ENCODE assay signal across 8 cellular contexts in the genomic region with DNA sequence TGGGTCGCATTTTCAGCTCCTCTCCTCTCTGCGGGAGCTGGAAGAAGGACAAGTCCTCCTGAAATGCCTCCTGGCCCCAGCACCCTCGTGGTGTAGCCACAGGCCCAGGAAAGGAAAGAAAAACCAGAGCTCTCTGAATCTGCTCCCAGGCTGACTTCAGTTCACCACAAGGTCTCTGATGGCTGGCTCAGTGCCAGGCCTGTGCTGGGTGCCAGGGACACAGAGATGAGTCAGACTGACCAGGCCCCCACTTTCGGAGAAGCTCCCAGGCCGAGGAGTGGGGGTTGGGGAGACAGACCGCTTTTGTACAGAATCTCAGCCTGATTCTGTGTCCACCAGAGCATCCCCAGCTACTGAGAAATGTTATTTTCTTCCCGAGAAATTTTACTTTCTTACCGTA. TPM values are rescaled to one million over a fixed set of nuclear protein-coding genes. Genes with fewer than 3 reads are reported as not detected.
DNase-seq lines count a peak whose midpoint lies in the region; ATAC-seq lines count a peak whose summit lies in the region.

No MANE protein-coding gene starts in this region.

- no peaks in the 10 kb centered on the region for H3K9me3 ChIP-seq in muscle layer of colon (ENCODE audit: low read length)

- H3K27me3 ChIP-seq in muscle layer of colon (ENCODE audit: control insufficient read depth in 1 of 2, insufficient read depth in 2 of 2, low read length in 2 of 2) = no peaks in the 10 kb centered on the region

- peak; percentile 47 for ATAC-seq in GM18909 (IDR thresholded peaks at IDR 0.05; ENCODE audit: poor library complexity, unreplicated experiment)
- peak; percentile 57 for ATAC-seq in stimulated activated naive CD8-positive, alpha-beta T cell treated with anti-CD3 and anti-CD28 coated beads, Interleukin-15, Interleukin-2, amounts not matched to agents 100 U/mL and 50 U/mL, for 24 hours
- ATAC-seq in GM21526 (IDR thresholded peaks at IDR 0.05; ENCODE audit: low FRiP score, unreplicated experiment) = no peak

- peak overlapping the region; percentile 44 for H3K9ac ChIP-seq in muscle layer of colon (ENCODE audit: low read length)

- H3K36me3 ChIP-seq in muscle layer of colon (ENCODE audit: insufficient read depth, low read length) = peaks cover 35% of the 10 kb centered on the region

- H3K4me3 ChIP-seq in muscle layer of colon (ENCODE audit: low read depth in 1 of 2, low read length in 2 of 2) = peak overlapping the region in 1 of 2 donors; percentile 47

- H3K27ac ChIP-seq in muscle layer of colon (ENCODE audit: low read depth, low read length) = peak overlapping the region; percentile 87

- H3K4me1 ChIP-seq in muscle layer of colon (ENCODE audit: insufficient read depth, low read length) = peaks cover 70% of the 10 kb centered on the region

- peak; percentile 38 to 43 for DNase-seq in Kasumi-1 (lab: John Stamatoyannopoulos, UW)
- DNase-seq in activated CD8-positive, alpha-beta memory T cell treated with anti-CD3 and anti-CD28 coated beads for 4 hours (ENCODE audit: low read depth in 2 of 2) = peak; percentile 57 to 60
- DNase-seq in effector CD8-positive, alpha-beta T cell (lab: John Stamatoyannopoulos, UW) = peak; percentile 27
- peak; percentile 88 for DNase-seq in stimulated activated naive CD8-positive, alpha-beta T cell treated with anti-CD3 and anti-CD28 coated beads, Interleukin-15, Interleukin-2, amounts not matched to agents 100 U/mL and 50 U/mL, for 24 hours
- DNase-seq in SK-N-DZ (ENCODE audit: low spot score) = no peak

RNA-seq across cellular contexts. Expression of gene GLIPR2, which starts 12.1 kb away (rescaled TPM):
- 20.3 and 26.8 TPM in 2 replicates for polyA plus RNA-seq in SK-N-DZ (2014; cell fraction: cytosol; rRNA removed)
- 8.6 and 12.2 TPM in 2 replicates for polyA plus RNA-seq in SK-N-DZ (2014; cell fraction: nucleus; rRNA removed)

RNA-seq across cellular contexts. Expression of gene CCIN, which starts 20.5 kb away (rescaled TPM):
- polyA plus RNA-seq in SK-N-DZ (2014; cell fraction: cytosol; rRNA removed) = 0.06 TPM in 1 of 2 replicates, not detected in the other
- polyA plus RNA-seq in SK-N-DZ (2014; cell fraction: nucleus; rRNA removed) = 0.09 TPM in 1 of 2 replicates, not detected in the other

RNA-seq across cellular contexts. Expression of gene CLTA, which starts 42.1 kb away (rescaled TPM):
- 520 and 537 TPM in 2 replicates for polyA plus RNA-seq in SK-N-DZ (2014; cell fraction: cytosol; rRNA removed)
- polyA plus RNA-seq in SK-N-DZ (2014; cell fraction: nucleus; rRNA removed) = 198 and 245 TPM in 2 replicates
